In genomic region chr7:26381476-26382175, GRCh38 we compare ENCODE assay signal across 15 cellular contexts.
DNase-seq lines count a peak whose midpoint lies in the region; ATAC-seq and TF ChIP-seq lines count a peak whose summit lies in the region.
"Had no signal": no experiment of that assay in that cellular context is flagged by ENCODE, and none has a peak within 500 bp of the region (broad histone marks: within the 10 kb centered on the region; RNA-seq: fewer than 3 reads in every experiment).

No MANE protein-coding gene starts in this region.

- DNase-seq in natural killer cell treated with Interleukin-12 subunit alpha and Interleukin-12 subunit beta and Interleukin-15 and Interleukin-18, amount 100 ng/mL, for 72 hours (ENCODE audit: low spot score) = no peak
- DNase-seq in natural killer cell = no peak
- DNase-seq in NB4 (ENCODE audit: low read depth) = peak; percentile 55
- DNase-seq in mesothelial cell of epicardium (ENCODE audit: low spot score in 2 of 2, unreplicated experiment in 2 of 2) = no peak
- DNase-seq: CD8-positive, alpha-beta memory T cell; MG63; NCI-H146; NCI-H2081 treated with DMSO at 0.1 percent for 48 hours; NCI-H2227 treated with DMSO at 0.1 percent for 48 hours; NCI-H526 treated with DMSO at 0.1 percent for 48 hours; SHP77 had no signal

- H3K36me3 Mint-ChIP-seq in natural killer cell treated with Interleukin-12 subunit alpha and Interleukin-12 subunit beta and Interleukin-15 and Interleukin-18, amount 100 ng/mL, for 72 hours = no peaks in the 10 kb centered on the region
- no peaks in the 10 kb centered on the region for H3K36me3 Mint-ChIP-seq in natural killer cell
- no peaks in the 10 kb centered on the region for H3K36me3 Mint-ChIP-seq in mesothelial cell of epicardium
- H3K36me3 Mint-ChIP-seq: CD8-positive, alpha-beta memory T cell had no signal

- H3K9me3 Mint-ChIP-seq in natural killer cell treated with Interleukin-12 subunit alpha and Interleukin-12 subunit beta and Interleukin-15 and Interleukin-18, amount 100 ng/mL, for 72 hours = no peaks in the 10 kb centered on the region
- H3K9me3 Mint-ChIP-seq in natural killer cell (no peaks in the 10 kb centered on the region), mesothelial cell of epicardium (no peaks in the 10 kb centered on the region)
- H3K9me3 Mint-ChIP-seq: CD8-positive, alpha-beta memory T cell; GM23338 had no signal

- no peak for TF ChIP-seq POLR2A in NB4 (IDR thresholded peaks at IDR 0.05; ENCODE audit: extremely low read depth, insufficient read length)

- TF ChIP-seq CTCF in natural killer cell (IDR thresholded peaks at IDR 0.05) = no peak
- no peak for TF ChIP-seq CTCF in NB4 (IDR thresholded peaks at IDR 0.05; ENCODE audit: low read depth, low read length)
- TF ChIP-seq CTCF in mesothelial cell of epicardium (IDR thresholded peaks at IDR 0.05; ENCODE audit: unreplicated experiment) = no peak

- intact Hi-C loops in natural killer cell (cut with micrococcal nuclease) = no loop called here

- peak; percentile 87 to 88 for ATAC-seq in natural killer cell treated with Interleukin-12 subunit alpha and Interleukin-12 subunit beta and Interleukin-15 and Interleukin-18, amount 100 ng/mL, for 72 hours
- ATAC-seq in natural killer cell = no peak
- ATAC-seq in HG02973 (IDR thresholded peaks at IDR 0.05; ENCODE audit: unreplicated experiment) = no peak
- ATAC-seq in HG03139 (IDR thresholded peaks at IDR 0.05; ENCODE audit: unreplicated experiment) = no peak
- ATAC-seq in GM18861 (IDR thresholded peaks at IDR 0.05; ENCODE audit: unreplicated experiment) = no peak

- H3K27ac Mint-ChIP-seq in natural killer cell treated with Interleukin-12 subunit alpha and Interleukin-12 subunit beta and Interleukin-15 and Interleukin-18, amount 100 ng/mL, for 72 hours = peak overlapping the region; percentile 26 to 80
- H3K27ac Mint-ChIP-seq in natural killer cell = no peak overlapping the region
- peak overlapping the region; percentile 85 for H3K27ac Mint-ChIP-seq in mesothelial cell of epicardium
- H3K27ac Mint-ChIP-seq: CD8-positive, alpha-beta memory T cell; GM23338 had no signal

- H3K4me3 Mint-ChIP-seq in natural killer cell treated with Interleukin-12 subunit alpha and Interleukin-12 subunit beta and Interleukin-15 and Interleukin-18, amount 100 ng/mL, for 72 hours = peak overlapping the region; percentile 38
- H3K4me3 Mint-ChIP-seq in natural killer cell (no peak overlapping the region), mesothelial cell of epicardium (no peak overlapping the region)
- H3K4me3 Mint-ChIP-seq: CD8-positive, alpha-beta memory T cell; GM23338 had no signal

- H3K27me3 Mint-ChIP-seq in natural killer cell treated with Interleukin-12 subunit alpha and Interleukin-12 subunit beta and Interleukin-15 and Interleukin-18, amount 100 ng/mL, for 72 hours = peaks cover 16% of the 10 kb centered on the region in 2 donors
- peaks cover 0 to 3% of the 10 kb centered on the region in 2 donors for H3K27me3 Mint-ChIP-seq in natural killer cell (ENCODE audit: low read depth in 2 of 2)
- H3K27me3 Mint-ChIP-seq in mesothelial cell of epicardium (ENCODE audit: low read depth) = no peaks in the 10 kb centered on the region

- peaks cover 20% of the 10 kb centered on the region in 2 donors for H3K4me1 Mint-ChIP-seq in natural killer cell treated with Interleukin-12 subunit alpha and Interleukin-12 subunit beta and Interleukin-15 and Interleukin-18, amount 100 ng/mL, for 72 hours (ENCODE audit: low read depth in 2 of 2)
- H3K4me1 Mint-ChIP-seq in natural killer cell (peaks cover 6 to 8% of the 10 kb centered on the region in 2 donors), mesothelial cell of epicardium (peaks cover 46% of the 10 kb centered on the region)

- no peak overlapping the region for H3K4me3 ChIP-seq in NB4 (ENCODE audit: low read depth, low read length)
- H3K4me3 ChIP-seq: GM23338, MG63 had no signal

Comparison
In these comparisons a context has a peak if more than half of its experiments do, and no peak if none do; other contexts are left out.
1. ATAC-seq: peak in natural killer cell treated with Interleukin-12 subunit alpha and Interleukin-12 subunit beta and Interleukin-15 and Interleukin-18, amount 100 ng/mL, for 72 hours (2 of 2); none in natural killer cell (0 of 3), HG02973 (single experiment), HG03139 (single experiment) and GM18861 (single experiment).
2. H3K27ac Mint-ChIP-seq: peak in natural killer cell treated with Interleukin-12 subunit alpha and Interleukin-12 subunit beta and Interleukin-15 and Interleukin-18, amount 100 ng/mL, for 72 hours (2 of 2) and mesothelial cell of epicardium (single experiment); none in natural killer cell (0 of 2).